ENCODE assay signal across 21 cellular contexts in genomic region chr9:38706493-38706892, GRCh38. TPM values are rescaled to one million over a fixed set of nuclear protein-coding genes. Genes with fewer than 3 reads are reported as not detected.
"Had no signal": no experiment of that assay in that cellular context is flagged by ENCODE, and none has a peak within 500 bp of the region (broad histone marks: within the 10 kb centered on the region; RNA-seq: fewer than 3 reads in every experiment).

No MANE protein-coding gene starts in this region.

- H3K4me2 ChIP-seq: KMS-11 had no signal

- H3K27ac ChIP-seq: KMS-11, SJCRH30 had no signal

- H3K9me3 ChIP-seq: SJCRH30 had no signal

- DNase-seq: Kasumi-1, MM.1S, NCI-H1092 treated with DMSO at 0.1 percent for 48 hours, NCI-H1436, NCI-H187, NCI-H2029, NCI-H2171 treated with DMSO at 0.1 percent for 48 hours, NCI-H2227 treated with DMSO at 0.1 percent for 48 hours, NCI-H524, NCI-H526 treated with DMSO at 0.1 percent for 48 hours, NCI-H774, RPMI8226, SHP77 treated with DMSO at 0.1 percent for 48 hours, SJCRH30 had no signal

- H3K9ac ChIP-seq: KMS-11 had no signal

- H3K4me3 ChIP-seq: K562, SJCRH30 had no signal

- ATAC-seq: K562, SK-N-SH treated with all-trans-retinoic acid at 6 μM for 48 hours had no signal

- H3K27me3 ChIP-seq: SJCRH30 had no signal

- H3K36me3 ChIP-seq: SJCRH30 had no signal

RNA-seq across cellular contexts. Expression of gene FAM240B, which starts 13.4 kb away (rescaled TPM):
- total RNA-seq: HT-29, K562, M059J, NCI-H460, SJCRH30 had no signal
- polyA plus RNA-seq: IgD-negative memory B cell, K562 had no signal
